Comparison of ENCODE assay signal across 8 cellular contexts in the genomic region with DNA sequence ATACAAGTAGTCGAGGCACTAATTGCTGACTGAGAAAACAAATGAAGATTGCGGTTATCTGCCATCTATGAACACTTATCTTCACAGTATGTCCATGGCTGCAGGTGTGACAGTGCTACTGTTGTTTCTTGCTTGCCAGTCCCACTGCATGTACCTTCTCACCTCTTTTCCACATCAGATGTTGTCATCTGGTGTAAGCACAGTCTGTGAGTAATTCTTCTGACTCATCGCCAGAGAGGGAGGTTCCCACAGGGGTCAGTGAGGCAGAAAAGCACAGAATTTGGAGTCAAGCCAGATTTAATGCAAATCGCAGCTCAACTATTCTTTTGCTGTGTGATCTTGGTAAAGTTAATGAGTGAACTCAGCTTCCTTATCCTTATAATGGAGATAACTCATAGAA.
DNase-seq lines count a peak whose midpoint lies in the region; ATAC-seq, FAIRE-seq and TF ChIP-seq lines count a peak whose summit lies in the region.
"Had no signal": no experiment of that assay in that cellular context is flagged by ENCODE, and none has a peak within 500 bp of the region (broad histone marks: within the 10 kb centered on the region; RNA-seq: fewer than 3 reads in every experiment).

No MANE protein-coding gene starts in this region.

- H2BK15ac ChIP-seq in mesenchymal stem cell (ENCODE audit: low read depth, poor library complexity, severe bottlenecking) = no peak overlapping the region

- DNase-seq in GM12891 (ENCODE audit: insufficient read length, low spot score) = peak; percentile 6
- peak; percentile 89 for DNase-seq in SW480 (ENCODE audit: low spot score)
- DNase-seq in mesenchymal stem cell = peak; percentile 89
- DNase-seq in MV-4-11 (lab: John Stamatoyannopoulos, UW) = no peak
- DNase-seq in posterior vena cava (ENCODE audit: low spot score) = no peak

- H3K4me1 ChIP-seq in mesenchymal stem cell (ENCODE audit: control insufficient read depth, insufficient read depth, low read depth, low read length) = peaks cover 6% of the 10 kb centered on the region

- no peaks in the 10 kb centered on the region for H3K9me3 ChIP-seq in mesenchymal stem cell (ENCODE audit: control insufficient read depth, low read length)

- no peak for TF ChIP-seq POLR2A in GM12891 (IDR thresholded peaks at IDR 0.05; ENCODE audit: low read depth, low read length)

- H4K8ac ChIP-seq in mesenchymal stem cell (ENCODE audit: low read length) = no peak overlapping the region

- no peak overlapping the region for H2AK5ac ChIP-seq in mesenchymal stem cell (ENCODE audit: low read length, severe bottlenecking)

- no peak overlapping the region for H3K14ac ChIP-seq in mesenchymal stem cell (ENCODE audit: low read length in 2 of 2)

- H2BK5ac ChIP-seq in mesenchymal stem cell (ENCODE audit: low read depth, low read length, poor library complexity, severe bottlenecking) = no peak overlapping the region

- no peak overlapping the region for H4K91ac ChIP-seq in mesenchymal stem cell (ENCODE audit: low read length)

- no peak overlapping the region for H3K4ac ChIP-seq in mesenchymal stem cell (ENCODE audit: low read depth in 1 of 2, low read length in 2 of 2)

- no peak overlapping the region for H2BK12ac ChIP-seq in mesenchymal stem cell (ENCODE audit: low read length in 2 of 2)

- intact Hi-C loops in posterior vena cava (cut with DNase I) = no loop called here

- peak overlapping the region; percentile 46 for H3K27ac ChIP-seq in mesenchymal stem cell (ENCODE audit: low read length, poor library complexity, severe bottlenecking)
- H3K27ac ChIP-seq: skin epidermis had no signal

- no peak overlapping the region for H3K9ac ChIP-seq in mesenchymal stem cell (ENCODE audit: low read length)

- no peak overlapping the region for H2BK120ac ChIP-seq in mesenchymal stem cell (ENCODE audit: low read depth, low read length)

- no peaks in the 10 kb centered on the region for H3K79me1 ChIP-seq in mesenchymal stem cell (replicated peaks; ENCODE audit: low read length, poor library complexity, severe bottlenecking)

- peak; percentile 98 for FAIRE-seq in GM12891 (lab: Jason Lieb, UNC)

- no peak overlapping the region for H3K4me2 ChIP-seq in mesenchymal stem cell (ENCODE audit: low read length, poor library complexity, severe bottlenecking)

- ATAC-seq in GM21360 (IDR thresholded peaks at IDR 0.05; ENCODE audit: unreplicated experiment) = peak; percentile 93
- ATAC-seq in HG03442 (IDR thresholded peaks at IDR 0.05; ENCODE audit: unreplicated experiment) = peak; percentile 92

- H3K36me3 ChIP-seq in mesenchymal stem cell (ENCODE audit: control insufficient read depth in 1 of 2, insufficient read depth in 2 of 2, low read depth in 1 of 2, low read length in 2 of 2) = no peaks in the 10 kb centered on the region

- no peak overlapping the region for H3K18ac ChIP-seq in mesenchymal stem cell (ENCODE audit: low read depth in 1 of 2, low read length in 2 of 2)

- no peak overlapping the region for H3K4me3 ChIP-seq in mesenchymal stem cell (ENCODE audit: insufficient read depth in 1 of 2, low read depth in 1 of 2, low read length in 2 of 2)
- H3K4me3 ChIP-seq: skin epidermis had no signal

- no peak overlapping the region for H3K23ac ChIP-seq in mesenchymal stem cell (ENCODE audit: low read length in 2 of 2)

- H2AFZ ChIP-seq in mesenchymal stem cell (ENCODE audit: low read depth, low read length) = no peak overlapping the region

- WGBS in mesenchymal stem cell = 19% methylated on average over 3 of the region's 4 CpGs

- H3K27me3 ChIP-seq in mesenchymal stem cell (ENCODE audit: control insufficient read depth in 1 of 2, insufficient read depth in 1 of 2, low read length in 2 of 2) = no peaks in the 10 kb centered on the region

TF ChIP-seq in GM12891, 5 proteins besides CTCF, POLR2A, EP300 and RAD21:
- 0 out of 2 replicates have a peak, but pooled peaks have one; percentile 18 for TF ChIP-seq POU2F2 (IDR thresholded peaks at IDR 0.05; ENCODE audit: low read depth, low read length)
- TF ChIP-seq SPI1 (IDR thresholded peaks at IDR 0.05; ENCODE audit: low read depth, low read length) = no peak
- TF ChIP-seq TAF1 (IDR thresholded peaks at IDR 0.05; ENCODE audit: low read depth, low read length) = no peak
TF ChIP-seq in GM12891: peak in this region for 1.

Comparison
In these comparisons a context has a peak if more than half of its experiments do, and no peak if none do; other contexts are left out.
1. DNase-seq: peak in GM12891 (single experiment), SW480 (single experiment) and mesenchymal stem cell (single experiment); none in MV-4-11 (single experiment) and posterior vena cava (single experiment).